In the genomic region with DNA sequence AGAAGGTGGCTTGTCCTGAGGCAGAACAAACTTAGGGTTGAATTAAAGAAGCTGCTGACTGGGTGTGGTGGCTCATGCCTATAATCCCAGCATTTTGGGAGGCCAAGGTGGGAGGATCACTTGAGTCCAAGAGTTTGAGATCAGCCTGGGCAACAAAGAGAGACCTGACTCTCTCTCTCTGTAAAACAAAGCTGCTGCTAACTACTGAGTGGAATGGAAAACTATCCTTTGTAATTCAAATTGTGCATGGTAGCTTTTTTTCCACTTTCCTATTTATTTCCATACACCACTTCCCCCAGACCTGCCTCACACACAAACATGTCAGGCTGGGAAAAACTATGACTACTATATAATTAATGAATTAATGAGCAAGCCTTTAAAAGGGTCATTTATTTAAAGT, we compare ENCODE assay signal across 1 cellular context.
A peak's percentile ranks its signal among the peaks of the same experiment; 100 is the strongest.
TF ChIP-seq lines count a peak whose summit lies in the region.

No MANE protein-coding gene starts in this region.

TF ChIP-seq in H1, 55 proteins besides CTCF, POLR2A, EP300 and RAD21 (continued from another document):
- TF ChIP-seq, protein P1, sequence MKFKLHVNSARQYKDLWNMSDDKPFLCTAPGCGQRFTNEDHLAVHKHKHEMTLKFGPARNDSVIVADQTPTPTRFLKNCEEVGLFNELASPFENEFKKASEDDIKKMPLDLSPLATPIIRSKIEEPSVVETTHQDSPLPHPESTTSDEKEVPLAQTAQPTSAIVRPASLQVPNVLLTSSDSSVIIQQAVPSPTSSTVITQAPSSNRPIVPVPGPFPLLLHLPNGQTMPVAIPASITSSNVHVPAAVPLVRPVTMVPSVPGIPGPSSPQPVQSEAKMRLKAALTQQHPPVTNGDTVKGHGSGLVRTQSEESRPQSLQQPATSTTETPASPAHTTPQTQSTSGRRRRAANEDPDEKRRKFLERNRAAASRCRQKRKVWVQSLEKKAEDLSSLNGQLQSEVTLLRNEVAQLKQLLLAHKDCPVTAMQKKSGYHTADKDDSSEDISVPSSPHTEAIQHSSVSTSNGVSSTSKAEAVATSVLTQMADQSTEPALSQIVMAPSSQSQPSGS (IDR thresholded peaks at IDR 0.05; ENCODE audit: low read length) = no peak
- TF ChIP-seq CHD2 (IDR thresholded peaks at IDR 0.05; ENCODE audit: low read length) = no peak
- TF ChIP-seq KDM5A (IDR thresholded peaks at IDR 0.05; ENCODE audit: low read length) = no peak
- TF ChIP-seq FOSL1 (IDR thresholded peaks at IDR 0.05; ENCODE audit: insufficient read depth, low read depth, low read length) = no peak
- TF ChIP-seq SRF (IDR thresholded peaks at IDR 0.05; ENCODE audit: low read depth, low read length) = no peak
- TF ChIP-seq, protein P2, sequence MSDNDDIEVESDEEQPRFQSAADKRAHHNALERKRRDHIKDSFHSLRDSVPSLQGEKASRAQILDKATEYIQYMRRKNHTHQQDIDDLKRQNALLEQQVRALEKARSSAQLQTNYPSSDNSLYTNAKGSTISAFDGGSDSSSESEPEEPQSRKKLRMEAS (IDR thresholded peaks at IDR 0.05) = no peak
- 0 out of 2 replicates have a peak, but pooled peaks have one; percentile 28 for TF ChIP-seq KDM1A (IDR thresholded peaks at IDR 0.05; ENCODE audit: borderline replicate concordance, low read length)
